8 cellular contexts compared by ENCODE assay signal in genomic region chr12:64679487-64679983, GRCh38.
A peak's percentile ranks its signal among the peaks of the same experiment; 100 is the strongest.
DNase-seq lines count a peak whose midpoint lies in the region; ATAC-seq and TF ChIP-seq lines count a peak whose summit lies in the region.

No MANE protein-coding gene starts in this region.

- no peak for TF ChIP-seq CTCF in CD8-positive, alpha-beta T cell (IDR thresholded peaks at IDR 0.05)
- TF ChIP-seq CTCF in PC-3 (conservative IDR thresholded peaks at IDR 0.05; ENCODE audit: low read depth, low read length): no peak

- peak overlapping the region; percentile 88 for H3K4me2 ChIP-seq in PC-3 (ENCODE audit: low read length)

- H3K4me1 Mint-ChIP-seq in CD8-positive, alpha-beta T cell (ENCODE audit: low read depth): peaks cover 92% of the 10 kb centered on the region
- peaks cover 99% of the 10 kb centered on the region for H3K4me1 Mint-ChIP-seq in activated naive CD4-positive, alpha-beta T cell treated with anti-CD3 and anti-CD28 coated beads, Interleukin-2, amount 10 ng/mL, durations not matched to agents 7 days and 5 days

- H3F3A ChIP-seq in PC-3 (ENCODE audit: low read length, unreplicated experiment): peaks cover 3% of the 10 kb centered on the region

- peak overlapping the region; percentile 54 for H2AFZ ChIP-seq in PC-3 (ENCODE audit: low read length)

- CTCF ChIA-PET in CD8-positive, alpha-beta T cell (lab: Charles Lee): interaction anchor here (0.8 to 11.3 kb wide), 9 partner anchors 9 to 71 kb away, joined by 3 to 90 read pairs (median 4); partner anchors contain the start of gene RASSF3
- CTCF ChIA-PET in PC-3 (lab: Charles Lee): no interaction called here
- CTCF ChIA-PET in activated naive CD4-positive, alpha-beta T cell treated with anti-CD3 and anti-CD28 coated beads, Interleukin-2, amount 10 ng/mL, durations not matched to agents 7 days and 5 days (lab: Charles Lee): interaction anchor here (1.1 to 2.6 kb wide), 3 partner anchors 16 to 130 kb away, joined by 5 to 8 read pairs (median 8); no protein-coding TSS in a partner anchor

- intact Hi-C loops in CD8-positive, alpha-beta T cell (cut with DNase I, micrococcal nuclease): loop anchor here in 1 of 2 experiments (1.0 to 2.0 kb wide), 2 partner anchors 10 to 17 kb away; no protein-coding TSS in a partner anchor
- intact Hi-C loops in PC-3 (cut with micrococcal nuclease): loop anchor here (1.0 to 2.0 kb wide), 3 partner anchors 13 to 55 kb away; no protein-coding TSS in a partner anchor
- intact Hi-C loops in head of caudate nucleus (cut with DNase I): no loop called here

- H4K20me1 ChIP-seq in PC-3 (ENCODE audit: low read length): no peaks in the 10 kb centered on the region

- H3K4me3 Mint-ChIP-seq in CD8-positive, alpha-beta T cell: peak overlapping the region; percentile 67
- H3K4me3 Mint-ChIP-seq in activated naive CD4-positive, alpha-beta T cell treated with anti-CD3 and anti-CD28 coated beads, Interleukin-2, amount 10 ng/mL, durations not matched to agents 7 days and 5 days: peak overlapping the region; percentile 64

- no peaks in the 10 kb centered on the region for H3K36me3 ChIP-seq in CD8-positive, alpha-beta T cell (ENCODE audit: insufficient read depth, low read length)
- no peaks in the 10 kb centered on the region for H3K36me3 ChIP-seq in PC-3 (ENCODE audit: low read depth, low read length)

- POLR2A ChIA-PET in CD8-positive, alpha-beta T cell (lab: Charles Lee): interaction anchor here (0.6 to 10.2 kb wide), 9 partner anchors 9 to 73 kb away, joined by 3 to 96 read pairs (median 4); partner anchors contain the start of gene RASSF3
- POLR2A ChIA-PET in PC-3 (lab: Charles Lee; ENCODE audit: unreplicated experiment): no interaction called here

- H3K79me2 ChIP-seq in PC-3 (ENCODE audit: low read length): peaks cover 38% of the 10 kb centered on the region

- peak overlapping the region; percentile 65 for H3K9ac ChIP-seq in PC-3 (ENCODE audit: low read length)

- no peaks in the 10 kb centered on the region for H3K27me3 ChIP-seq in CD8-positive, alpha-beta T cell (ENCODE audit: insufficient read depth, low read length)
- no peaks in the 10 kb centered on the region for H3K27me3 ChIP-seq in PC-3 (ENCODE audit: low read length)

- peak; percentile 54 to 85 (median 67) for DNase-seq in CD8-positive, alpha-beta T cell
- DNase-seq in PC-3 (peak; percentile 90), head of caudate nucleus (peak in 39 of 42 donors; percentile 10 to 80 (median 42)), DMS79 (lab: John Stamatoyannopoulos, UW) (no peak), cerebellar nuclear complex (lab: John Stamatoyannopoulos, UW) (no peak)
- peak; percentile 76 for DNase-seq in activated naive CD4-positive, alpha-beta T cell treated with anti-CD3 and anti-CD28 coated beads, Interleukin-2, amount 10 ng/mL, durations not matched to agents 7 days and 5 days

- no TSS peak for BruUV-seq in PC-3 (replicated peaks; lab: Mats Ljungman, UMichigan)

- H3K36me3 Mint-ChIP-seq in CD8-positive, alpha-beta T cell: peaks cover 4% of the 10 kb centered on the region
- H3K36me3 Mint-ChIP-seq in activated naive CD4-positive, alpha-beta T cell treated with anti-CD3 and anti-CD28 coated beads, Interleukin-2, amount 10 ng/mL, durations not matched to agents 7 days and 5 days: peaks cover 52% of the 10 kb centered on the region

- peak overlapping the region; percentile 98 for H3K27ac Mint-ChIP-seq in CD8-positive, alpha-beta T cell
- H3K27ac Mint-ChIP-seq in activated naive CD4-positive, alpha-beta T cell treated with anti-CD3 and anti-CD28 coated beads, Interleukin-2, amount 10 ng/mL, durations not matched to agents 7 days and 5 days: peak overlapping the region; percentile 99

- ATAC-seq in CD8-positive, alpha-beta T cell: peak; percentile 68
- ATAC-seq in HG02870 (IDR thresholded peaks at IDR 0.05; ENCODE audit: unreplicated experiment): peak; percentile 45
- ATAC-seq in PC-3: peak; percentile 82

- H3K27me3 Mint-ChIP-seq in CD8-positive, alpha-beta T cell (ENCODE audit: low read depth): no peaks in the 10 kb centered on the region
- H3K27me3 Mint-ChIP-seq in activated naive CD4-positive, alpha-beta T cell treated with anti-CD3 and anti-CD28 coated beads, Interleukin-2, amount 10 ng/mL, durations not matched to agents 7 days and 5 days: no peaks in the 10 kb centered on the region

- H3K4me1 ChIP-seq in CD8-positive, alpha-beta T cell (ENCODE audit: insufficient read depth, low read length): peaks cover 97% of the 10 kb centered on the region
- peaks cover 44% of the 10 kb centered on the region for H3K4me1 ChIP-seq in PC-3 (ENCODE audit: insufficient read depth, low read length)

- H3K4me3 ChIP-seq in CD8-positive, alpha-beta T cell (ENCODE audit: low read depth, low read length): peak overlapping the region; percentile 33
- H3K4me3 ChIP-seq in PC-3 (ENCODE audit: low read length): peak overlapping the region; percentile 65
- H3K4me3 ChIP-seq in skin epidermis: peak overlapping the region in 1 of 7 experiments; percentile 23

- no peaks in the 10 kb centered on the region for H3K9me3 Mint-ChIP-seq in CD8-positive, alpha-beta T cell
- no peaks in the 10 kb centered on the region for H3K9me3 Mint-ChIP-seq in activated naive CD4-positive, alpha-beta T cell treated with anti-CD3 and anti-CD28 coated beads, Interleukin-2, amount 10 ng/mL, durations not matched to agents 7 days and 5 days

- H3K27ac ChIP-seq in CD8-positive, alpha-beta T cell (ENCODE audit: low read depth, low read length): peak overlapping the region; percentile 71
- H3K27ac ChIP-seq in PC-3 (ENCODE audit: low read length) (peak overlapping the region; percentile 93), skin epidermis (peak overlapping the region in 20 of 21 experiments; percentile 43 to 87 (median 75))

- H3K9me2 ChIP-seq in PC-3 (replicated peaks; ENCODE audit: low read length): no peaks in the 10 kb centered on the region

- H3K9me3 ChIP-seq in CD8-positive, alpha-beta T cell (ENCODE audit: low read length): no peaks in the 10 kb centered on the region
- no peaks in the 10 kb centered on the region for H3K9me3 ChIP-seq in PC-3 (ENCODE audit: low read length)

Comparison
In these comparisons a context has a peak if more than half of its experiments do, and no peak if none do; other contexts are left out.
1. DNase-seq: peak in CD8-positive, alpha-beta T cell (7 of 7), PC-3 (single experiment), activated naive CD4-positive, alpha-beta T cell treated with anti-CD3 and anti-CD28 coated beads, Interleukin-2, amount 10 ng/mL, durations not matched to agents 7 days and 5 days (single experiment) and head of caudate nucleus (39 of 42); none in DMS79 (single experiment) and cerebellar nuclear complex (0 of 2).
2. Peak in every context shown above with its lines, with median percentiles within 50 percentile points of each other: ATAC-seq and H3K27ac ChIP-seq.